Comparison of ENCODE assay signal across 19 cellular contexts in genomic region chr13:57716295-57716694, GRCh38.
DNase-seq lines count a peak whose midpoint lies in the region; ATAC-seq and TF ChIP-seq lines count a peak whose summit lies in the region.
"Had no signal": no experiment of that assay in that cellular context is flagged by ENCODE, and none has a peak within 500 bp of the region (broad histone marks: within the 10 kb centered on the region; RNA-seq: fewer than 3 reads in every experiment).

No MANE protein-coding gene starts in this region.

- no peak overlapping the region for H3K4me3 Mint-ChIP-seq in osteocyte (ENCODE audit: unreplicated experiment)
- H3K4me3 Mint-ChIP-seq: activated B cell treated with CpG ODN at 0.5 μM for 24 hours; stimulated activated memory B cell treated with anti-CD40 and anti-IgM and Interleukin-4, amounts not matched to agents 10 μg/mL and 1 μg/mL and 100 μg/mL, for 72 hours had no signal

- DNase-seq in NCI-H1092 treated with DMSO at 0.1 percent for 48 hours (lab: John Stamatoyannopoulos, UW) (peak; percentile 29), NCI-H1092 (lab: John Stamatoyannopoulos, UW) (no peak), NB4 (ENCODE audit: low read depth) (peak; percentile 2), glomerular visceral epithelial cell (ENCODE audit: extremely low spot score) (peak; percentile 1), osteocyte (ENCODE audit: extremely low spot score, unreplicated experiment) (no peak), Right ventricle myocardium superior (no peak), SHP77 (lab: John Stamatoyannopoulos, UW) (no peak), NCI-H2029 treated with DMSO at 0.1 percent for 48 hours (lab: John Stamatoyannopoulos, UW) (no peak)
- DNase-seq: activated B cell treated with CpG ODN at 0.5 μM for 24 hours, activated gamma-delta T cell, aorta, colonic mucosa, erythroblast, NCI-H1436 treated with DMSO at 0.1 percent for 48 hours, NCI-H510A treated with DMSO at 0.1 percent for 48 hours, Peyer's patch had no signal

- no peak overlapping the region for H3K27ac Mint-ChIP-seq in osteocyte (ENCODE audit: unreplicated experiment)
- H3K27ac Mint-ChIP-seq: activated B cell treated with CpG ODN at 0.5 μM for 24 hours; stimulated activated memory B cell treated with anti-CD40 and anti-IgM and Interleukin-4, amounts not matched to agents 10 μg/mL and 1 μg/mL and 100 μg/mL, for 72 hours had no signal

- H3K9me3 Mint-ChIP-seq in osteocyte (ENCODE audit: unreplicated experiment) = no peaks in the 10 kb centered on the region
- H3K9me3 Mint-ChIP-seq: activated B cell treated with CpG ODN at 0.5 μM for 24 hours; stimulated activated memory B cell treated with anti-CD40 and anti-IgM and Interleukin-4, amounts not matched to agents 10 μg/mL and 1 μg/mL and 100 μg/mL, for 72 hours had no signal

- no peaks in the 10 kb centered on the region for H3K36me3 Mint-ChIP-seq in osteocyte (ENCODE audit: unreplicated experiment)
- H3K36me3 Mint-ChIP-seq: stimulated activated memory B cell treated with anti-CD40 and anti-IgM and Interleukin-4, amounts not matched to agents 10 μg/mL and 1 μg/mL and 100 μg/mL, for 72 hours had no signal

- intact Hi-C loops in Right ventricle myocardium superior (cut with DNase I) = no loop called here

- H3K4me1 Mint-ChIP-seq in osteocyte (ENCODE audit: unreplicated experiment) = no peaks in the 10 kb centered on the region
- H3K4me1 Mint-ChIP-seq: activated B cell treated with CpG ODN at 0.5 μM for 24 hours; stimulated activated memory B cell treated with anti-CD40 and anti-IgM and Interleukin-4, amounts not matched to agents 10 μg/mL and 1 μg/mL and 100 μg/mL, for 72 hours had no signal

- no peak for TF ChIP-seq CTCF in NB4 (IDR thresholded peaks at IDR 0.05; ENCODE audit: low read depth, low read length)
- TF ChIP-seq CTCF in osteocyte (IDR thresholded peaks at IDR 0.05) = peak; percentile 7

- H3K4me3 ChIP-seq in NB4 (ENCODE audit: low read depth, low read length) = no peak overlapping the region
- H3K4me3 ChIP-seq: colonic mucosa, Peyer's patch, smooth muscle cell, upper lobe of left lung had no signal

- no peak for ATAC-seq in Right ventricle myocardium superior (ENCODE audit: poor library complexity)
- ATAC-seq: stimulated activated memory B cell treated with anti-CD40 and anti-IgM and Interleukin-4, amounts not matched to agents 10 μg/mL and 1 μg/mL and 100 μg/mL, for 72 hours had no signal

- TF ChIP-seq POLR2A in NB4 (IDR thresholded peaks at IDR 0.05; ENCODE audit: extremely low read depth, insufficient read length) = no peak

- H3K27me3 Mint-ChIP-seq in osteocyte (ENCODE audit: unreplicated experiment) = no peaks in the 10 kb centered on the region
- H3K27me3 Mint-ChIP-seq: activated B cell treated with CpG ODN at 0.5 μM for 24 hours; stimulated activated memory B cell treated with anti-CD40 and anti-IgM and Interleukin-4, amounts not matched to agents 10 μg/mL and 1 μg/mL and 100 μg/mL, for 72 hours had no signal

Comparison
In these comparisons a context has a peak if more than half of its experiments do, and no peak if none do; other contexts are left out.
1. DNase-seq: peak in NCI-H1092 treated with DMSO at 0.1 percent for 48 hours (single experiment), NB4 (single experiment) and glomerular visceral epithelial cell (single experiment); none in NCI-H1092 (single experiment), osteocyte (single experiment), Right ventricle myocardium superior (single experiment), SHP77 (0 of 2) and NCI-H2029 treated with DMSO at 0.1 percent for 48 hours (single experiment).